8 cellular contexts compared by ENCODE assay signal in genomic region chr11:65427691-65428577, GRCh38. TPM values are rescaled to one million over a fixed set of nuclear protein-coding genes. Genes with fewer than 3 reads are reported as not detected.
A peak's percentile ranks its signal among the peaks of the same experiment; 100 is the strongest.
DNase-seq lines count a peak whose midpoint lies in the region; ATAC-seq, FAIRE-seq and TF ChIP-seq lines count a peak whose summit lies in the region.

No MANE protein-coding gene starts in this region.

- intact Hi-C loops in activated B cell treated with CpG ODN at 0.5 μM for 24 hours (cut with micrococcal nuclease), result no loop called here

- no peak for FAIRE-seq in H54 (lab: Jason Lieb, UNC)

- CTCF ChIA-PET in AG04450 (lab: Charles Lee), result no interaction called here
- CTCF ChIA-PET in activated B cell treated with CpG ODN at 0.5 μM for 24 hours (lab: Charles Lee), result interaction anchor here (0.7 kb wide), 1 partner anchor 10 kb away, joined by 3 read pairs; no protein-coding TSS in a partner anchor

- H3K27me3 ChIP-seq in AG04450 (ENCODE audit: control insufficient read depth, insufficient read depth, low read length), result no peaks in the 10 kb centered on the region

- H3K27ac ChIP-seq in AG04450 (ENCODE audit: low read depth, low read length), result peak overlapping the region; percentile 83
- H3K27ac ChIP-seq in epithelial cell of prostate, result peak overlapping the region; percentile 100

- H3K9me3 ChIP-seq in AG04450 (ENCODE audit: control insufficient read depth, insufficient read depth, low read length), result peaks cover 5% of the 10 kb centered on the region; the same call in 1 of the 2 replicates

- H3K27ac Mint-ChIP-seq in activated B cell treated with CpG ODN at 0.5 μM for 24 hours (peak overlapping the region; percentile 100), nephron (peak overlapping the region; percentile 38 to 73 (median 71))

- TF ChIP-seq CTCF in AG04450 (IDR thresholded peaks at IDR 0.05; ENCODE audit: low read depth, low read length) (no peak), activated B cell treated with CpG ODN at 0.5 μM for 24 hours (IDR thresholded peaks at IDR 0.05) (no peak), nephron (IDR thresholded peaks at IDR 0.05; ENCODE audit: unreplicated experiment in 3 of 3) (no peak)

- no peaks in the 10 kb centered on the region for H3K9me3 Mint-ChIP-seq in activated B cell treated with CpG ODN at 0.5 μM for 24 hours
- no peaks in the 10 kb centered on the region for H3K9me3 Mint-ChIP-seq in nephron

- peak; percentile 60 for TF ChIP-seq POLR2A in H54 (IDR thresholded peaks at IDR 0.05; ENCODE audit: low read depth, low read length)

- POLR2A ChIA-PET in AG04450 (lab: Yijun Ruan, JAX), result interaction anchor here (1.0 to 17.0 kb wide), 4 partner anchors 7 to 74 kb away, joined by 3 to 999 read pairs (median 25); partner anchors contain the start of genes MALAT1 and NEAT1
- POLR2A ChIA-PET in activated B cell treated with CpG ODN at 0.5 μM for 24 hours (lab: Charles Lee), result interaction anchor here (0.6 to 19.3 kb wide), 11 partner anchors 10 to 119 kb away, joined by 3 to 3752 read pairs (median 6); partner anchors contain the start of genes MALAT1 and NEAT1

- ATAC-seq in activated B cell treated with CpG ODN at 0.5 μM for 24 hours (ENCODE audit: low read depth) (no peak), GM21447 (IDR thresholded peaks at IDR 0.05; ENCODE audit: unreplicated experiment) (no peak)

- H3K27me3 Mint-ChIP-seq in activated B cell treated with CpG ODN at 0.5 μM for 24 hours (no peaks in the 10 kb centered on the region), nephron (ENCODE audit: low read depth) (no peaks in the 10 kb centered on the region)

- H3K4me1 Mint-ChIP-seq in activated B cell treated with CpG ODN at 0.5 μM for 24 hours (peaks cover 84% of the 10 kb centered on the region), nephron (peaks cover 72% of the 10 kb centered on the region)

- DNase-seq in AG04450 (ENCODE audit: low read depth, low spot score) (no peak), H54 (ENCODE audit: insufficient read length, low spot score) (no peak), activated B cell treated with CpG ODN at 0.5 μM for 24 hours (no peak), epithelial cell of prostate (ENCODE audit: low read depth, low spot score) (no peak), NCI-H2171 treated with DMSO at 0.1 percent for 48 hours (lab: John Stamatoyannopoulos, UW) (no peak), NCI-H2196 treated with DMSO at 0.1 percent for 48 hours (lab: John Stamatoyannopoulos, UW; ENCODE audit: unreplicated experiment) (no peak)

- H3K36me3 Mint-ChIP-seq in activated B cell treated with CpG ODN at 0.5 μM for 24 hours (ENCODE audit: low read depth) (peaks cover 50% of the 10 kb centered on the region), nephron (ENCODE audit: low read depth) (peaks cover 36% of the 10 kb centered on the region)

- H3K4me3 ChIP-seq in AG04450 (ENCODE audit: low read depth, low read length), result peak overlapping the region; percentile 97

- peak overlapping the region; percentile 100 for H3K4me3 Mint-ChIP-seq in activated B cell treated with CpG ODN at 0.5 μM for 24 hours
- peak overlapping the region; percentile 91 to 99 (median 92) for H3K4me3 Mint-ChIP-seq in nephron

RNA-seq across cellular contexts. Expression of gene NEAT1, which starts 5.3 kb away (rescaled TPM):
- 72.3 and 83.3 TPM in 2 replicates for polyA plus RNA-seq in AG04450 (2011; rRNA removed)
- 202 and 210 TPM in 2 replicates for polyA minus RNA-seq in AG04450 (2011; rRNA and poly(A)+ RNA removed)
- 578 and 699 TPM in 2 replicates for total RNA-seq in activated B cell treated with CpG ODN at 0.5 μM for 24 hours

RNA-seq across cellular contexts. Expression of gene FRMD8, which starts 41.5 kb away (rescaled TPM):
- polyA plus RNA-seq in AG04450 (2011; rRNA removed), result 10.7 and 14.1 TPM in 2 replicates
- 8.2 and 10.9 TPM in 2 replicates for polyA minus RNA-seq in AG04450 (2011; rRNA and poly(A)+ RNA removed)
- 68.6 and 70.6 TPM in 2 replicates for total RNA-seq in activated B cell treated with CpG ODN at 0.5 μM for 24 hours

RNA-seq across cellular contexts. Expression of gene SLC25A45, which starts 45.5 kb away (rescaled TPM):
- 0.76 and 1.4 TPM in 2 replicates for polyA plus RNA-seq in AG04450 (2011; rRNA removed)
- 1.4 and 2.5 TPM in 2 replicates for polyA minus RNA-seq in AG04450 (2011; rRNA and poly(A)+ RNA removed)
- total RNA-seq in activated B cell treated with CpG ODN at 0.5 μM for 24 hours, result 11.4 and 12.3 TPM in 2 replicates
